ENCODE assay signal across 12 cellular contexts in the genomic region with DNA sequence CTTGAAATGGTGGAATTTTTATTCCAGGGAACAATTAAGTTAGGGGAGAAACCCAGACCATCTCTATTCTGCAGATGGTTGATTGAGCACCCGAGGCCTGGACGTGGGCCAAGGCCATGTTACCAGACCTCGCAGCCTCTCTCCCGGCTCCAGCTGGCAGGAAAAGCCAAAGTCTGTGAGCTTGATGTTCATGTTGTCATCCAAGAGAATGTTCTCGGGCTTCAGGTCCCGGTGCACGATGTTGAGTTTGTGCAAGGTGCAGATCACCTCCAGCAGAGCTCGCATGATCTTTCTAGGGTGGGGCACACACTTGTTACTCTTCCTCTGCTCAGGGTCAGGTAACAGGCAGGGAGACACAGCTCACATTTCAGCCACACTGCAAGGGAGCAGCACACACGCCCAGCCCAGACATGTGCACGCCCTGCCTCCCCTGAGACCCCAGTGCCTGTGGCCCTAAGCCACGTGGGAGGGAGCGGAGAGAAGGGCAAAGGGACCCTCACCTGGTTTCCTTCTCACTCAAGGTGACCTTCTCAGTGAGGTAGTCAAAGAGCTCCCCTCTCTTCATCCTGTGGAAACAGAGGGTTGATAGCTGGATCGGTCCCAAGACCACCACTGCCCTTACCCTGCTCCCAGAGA. TPM values are rescaled to one million over a fixed set of nuclear protein-coding genes. Genes with fewer than 3 reads are reported as not detected.
A peak's percentile ranks its signal among the peaks of the same experiment; 100 is the strongest.
DNase-seq lines count a peak whose midpoint lies in the region; ATAC-seq, FAIRE-seq and TF ChIP-seq lines count a peak whose summit lies in the region.
"Had no signal": no experiment of that assay in that cellular context is flagged by ENCODE, and none has a peak within 500 bp of the region (broad histone marks: within the 10 kb centered on the region; RNA-seq: fewer than 3 reads in every experiment).

No MANE protein-coding gene starts in this region.

- ATAC-seq in naive thymus-derived CD4-positive, alpha-beta T cell: peak; percentile 12
- ATAC-seq: foreskin keratinocyte had no signal

- no peaks in the 10 kb centered on the region for H3K27me3 Mint-ChIP-seq in chondrocyte (ENCODE audit: low read depth)
- H3K27me3 Mint-ChIP-seq in naive thymus-derived CD4-positive, alpha-beta T cell: no peaks in the 10 kb centered on the region
- no peaks in the 10 kb centered on the region for H3K27me3 Mint-ChIP-seq in CD4-positive, alpha-beta memory T cell

- H3K36me3 Mint-ChIP-seq in chondrocyte (ENCODE audit: low read depth): peaks cover 11% of the 10 kb centered on the region
- peaks cover 0 to 36% (median 4%) of the 10 kb centered on the region in 5 donors for H3K36me3 Mint-ChIP-seq in naive thymus-derived CD4-positive, alpha-beta T cell
- H3K36me3 Mint-ChIP-seq in CD4-positive, alpha-beta memory T cell: peaks cover 15 to 39% of the 10 kb centered on the region in 2 donors

- DNase-seq in BE2C (peak; percentile 90), NCI-H2107 treated with DMSO at 0.1 percent for 48 hours (lab: John Stamatoyannopoulos, UW; ENCODE audit: unreplicated experiment) (peak; percentile 82), chondrocyte (ENCODE audit: low spot score) (peak; percentile 56), GM19239 (ENCODE audit: insufficient read length, low spot score) (no peak), GM13977 (ENCODE audit: low spot score) (no peak)
- no peak for DNase-seq in naive thymus-derived CD4-positive, alpha-beta T cell
- DNase-seq in CD4-positive, alpha-beta memory T cell: no peak
- no peak for DNase-seq in stimulated activated CD8-positive, alpha-beta memory T cell treated with anti-CD3 and anti-CD28 coated beads, Interleukin-4, amount 100 ng/mL, for 48 hours
- DNase-seq: activated CD8-positive, alpha-beta memory T cell treated with anti-CD3 and anti-CD28 coated beads for 24 hours; foreskin keratinocyte; stimulated activated CD4-positive, alpha-beta T cell treated with anti-CD3 and anti-CD28 coated beads, Interleukin-4, amount 100 ng/mL, for 1 hour had no signal

- in situ Hi-C loops in GM13977 (cut with MboI; ENCODE audit: low pct_unique_long_range_greater_than_20kb, low sequenced_read_pairs, unreplicated experiment): loop anchor here (25.0 kb wide), 1 partner anchor 446 kb away; no protein-coding TSS in a partner anchor

- H3K4me1 ChIP-seq in BE2C: peaks cover 21% of the 10 kb centered on the region
- no peaks in the 10 kb centered on the region for H3K4me1 ChIP-seq in naive thymus-derived CD4-positive, alpha-beta T cell (ENCODE audit: control insufficient read depth in 2 of 2, insufficient read depth in 2 of 2, low read length in 2 of 2)
- no peaks in the 10 kb centered on the region for H3K4me1 ChIP-seq in CD4-positive, alpha-beta memory T cell (ENCODE audit: insufficient read depth, low read length)
- H3K4me1 ChIP-seq: foreskin keratinocyte had no signal

- no peaks in the 10 kb centered on the region for H3K9me3 ChIP-seq in BE2C
- no peaks in the 10 kb centered on the region for H3K9me3 ChIP-seq in naive thymus-derived CD4-positive, alpha-beta T cell (ENCODE audit: control insufficient read depth in 2 of 3, low read length in 3 of 3)
- H3K9me3 ChIP-seq in CD4-positive, alpha-beta memory T cell (ENCODE audit: control insufficient read depth in 1 of 2, low read length in 2 of 2): no peaks in the 10 kb centered on the region

- H3K27ac ChIP-seq in naive thymus-derived CD4-positive, alpha-beta T cell (ENCODE audit: low read depth, low read length): no peak overlapping the region
- H3K27ac ChIP-seq in CD4-positive, alpha-beta memory T cell (ENCODE audit: low read depth, low read length): no peak overlapping the region
- H3K27ac ChIP-seq: foreskin keratinocyte, SK-N-MC had no signal

- CTCF ChIA-PET in naive thymus-derived CD4-positive, alpha-beta T cell (lab: Charles Lee): interaction anchor here (1.2 kb wide), 1 partner anchor 9 kb away, joined by 4 read pairs; no protein-coding TSS in a partner anchor
- CTCF ChIA-PET in CD4-positive, alpha-beta memory T cell (lab: Charles Lee; ENCODE audit: partially characterized antibody): interaction anchor here (0.7 to 3.7 kb wide), 4 partner anchors 9 to 828 kb away, joined by 3 to 22 read pairs (median 3); no protein-coding TSS in a partner anchor

- intact Hi-C loops in naive thymus-derived CD4-positive, alpha-beta T cell (cut with micrococcal nuclease): no loop called here
- intact Hi-C loops in CD4-positive, alpha-beta memory T cell (cut with micrococcal nuclease): no loop called here

- no peak overlapping the region for H3K4me3 Mint-ChIP-seq in chondrocyte (ENCODE audit: unreplicated experiment)
- no peak overlapping the region for H3K4me3 Mint-ChIP-seq in naive thymus-derived CD4-positive, alpha-beta T cell
- no peak overlapping the region for H3K4me3 Mint-ChIP-seq in CD4-positive, alpha-beta memory T cell

- no peak for FAIRE-seq in GM19239 (lab: Jason Lieb, UNC)

- TF ChIP-seq CTCF in BE2C (IDR thresholded peaks at IDR 0.05; ENCODE audit: low read depth, low read length): no peak
- TF ChIP-seq CTCF in chondrocyte (IDR thresholded peaks at IDR 0.05): no peak
- TF ChIP-seq CTCF in GM13977 (IDR thresholded peaks at IDR 0.05; ENCODE audit: extremely low read depth, insufficient read depth, missing control alignments): no peak

- peaks cover 22% of the 10 kb centered on the region for H3K4me1 Mint-ChIP-seq in chondrocyte (ENCODE audit: low read depth)
- peaks cover 0 to 3% (median 0%) of the 10 kb centered on the region in 7 donors for H3K4me1 Mint-ChIP-seq in naive thymus-derived CD4-positive, alpha-beta T cell
- peaks cover 0 to 4% (median 1%) of the 10 kb centered on the region in 4 donors for H3K4me1 Mint-ChIP-seq in CD4-positive, alpha-beta memory T cell

- POLR2A ChIA-PET in naive thymus-derived CD4-positive, alpha-beta T cell (lab: Charles Lee): no interaction called here
- POLR2A ChIA-PET in CD4-positive, alpha-beta memory T cell (lab: Charles Lee; ENCODE audit: partially characterized antibody): interaction anchor here (1.4 kb wide), 1 partner anchor 23 kb away, joined by 5 read pairs; a partner anchor contains a TSS

- no peaks in the 10 kb centered on the region for H3K27me3 ChIP-seq in BE2C
- H3K27me3 ChIP-seq in naive thymus-derived CD4-positive, alpha-beta T cell (ENCODE audit: control insufficient read depth in 2 of 2, insufficient read depth in 2 of 2, low read length in 2 of 2): no peaks in the 10 kb centered on the region
- H3K27me3 ChIP-seq in CD4-positive, alpha-beta memory T cell (ENCODE audit: insufficient read depth, low read length): no peaks in the 10 kb centered on the region
- H3K27me3 ChIP-seq: foreskin keratinocyte had no signal

- no peak overlapping the region for H3K27ac Mint-ChIP-seq in chondrocyte (ENCODE audit: unreplicated experiment)
- peak overlapping the region in 3 of 9 donors; percentile 24 to 60 (median 56) for H3K27ac Mint-ChIP-seq in naive thymus-derived CD4-positive, alpha-beta T cell
- H3K27ac Mint-ChIP-seq in CD4-positive, alpha-beta memory T cell: peak overlapping the region in 1 of 7 donors; percentile 59

- no peaks in the 10 kb centered on the region for H3K9me3 Mint-ChIP-seq in chondrocyte (ENCODE audit: low read depth)
- H3K9me3 Mint-ChIP-seq in naive thymus-derived CD4-positive, alpha-beta T cell: no peaks in the 10 kb centered on the region
- no peaks in the 10 kb centered on the region for H3K9me3 Mint-ChIP-seq in CD4-positive, alpha-beta memory T cell

- H3K36me3 ChIP-seq in BE2C: peaks cover 19% of the 10 kb centered on the region
- peaks cover 0 to 41% (median 2%) of the 10 kb centered on the region in 3 experiments for H3K36me3 ChIP-seq in naive thymus-derived CD4-positive, alpha-beta T cell (ENCODE audit: control insufficient read depth in 2 of 3, insufficient read depth in 3 of 3, low read length in 3 of 3)
- peaks cover 22% of the 10 kb centered on the region for H3K36me3 ChIP-seq in CD4-positive, alpha-beta memory T cell (ENCODE audit: insufficient read depth, low read length)

- peak overlapping the region; percentile 5; the same call in 1 of the 2 replicates for H3K4me3 ChIP-seq in BE2C (ENCODE audit: low read depth, low read length)
- H3K4me3 ChIP-seq in naive thymus-derived CD4-positive, alpha-beta T cell (ENCODE audit: low read length): no peak overlapping the region
- no peak overlapping the region for H3K4me3 ChIP-seq in CD4-positive, alpha-beta memory T cell (ENCODE audit: low read length in 2 of 2)
- H3K4me3 ChIP-seq: SK-N-MC had no signal

RNA-seq across cellular contexts. Expression of a gene that starts 9.5 kb away (rescaled TPM):
- polyA plus RNA-seq in BE2C (2012; ENCODE audit: insufficient read depth, insufficient read length, low read depth): 1.9 TPM
- total RNA-seq in chondrocyte: 0.15 to 0.62 TPM (median 0.24 TPM) in 3 replicates
- 10 to 100 TPM in 1 of 5 experiments, 1 to 10 TPM in 4; 2.5 to 12.0 (median 4.1) TPM for total RNA-seq in naive thymus-derived CD4-positive, alpha-beta T cell
- polyA plus RNA-seq in naive thymus-derived CD4-positive, alpha-beta T cell: 1 to 10 TPM in 1 of 2 donors, under 1 TPM in 1; 0.91 to 1.4 TPM
- total RNA-seq in CD4-positive, alpha-beta memory T cell: 1 to 10 TPM; 2.9 to 3.7 TPM
- polyA plus RNA-seq in CD4-positive, alpha-beta memory T cell: under 1 TPM in 1 of 2 donors, not detected in 1; 0.53 TPM

RNA-seq across cellular contexts. Expression of a gene that starts 19.2 kb away (rescaled TPM):
- 72.3 TPM for polyA plus RNA-seq in BE2C (2012; ENCODE audit: insufficient read depth, insufficient read length, low read depth)
- 158 to 182 TPM (median 160 TPM) in 3 replicates for total RNA-seq in chondrocyte
- 100 to 1,000 TPM; 120 to 176 (median 122) TPM for total RNA-seq in naive thymus-derived CD4-positive, alpha-beta T cell
- 100 to 1,000 TPM; 156 to 196 TPM for polyA plus RNA-seq in naive thymus-derived CD4-positive, alpha-beta T cell
- total RNA-seq in CD4-positive, alpha-beta memory T cell: 100 to 1,000 TPM; 172 to 177 TPM
- polyA plus RNA-seq in CD4-positive, alpha-beta memory T cell: 100 to 1,000 TPM in 1 of 2 donors, 10 to 100 TPM in 1; 79.9 to 157 TPM

RNA-seq across cellular contexts. Expression of a gene that starts 23.0 kb away (rescaled TPM):
- polyA plus RNA-seq in BE2C (2012; ENCODE audit: insufficient read depth, insufficient read length, low read depth): 974 TPM
- 119 to 232 TPM (median 120 TPM) in 3 replicates for total RNA-seq in chondrocyte
- 100 to 1,000 TPM; 133 to 451 (median 179) TPM for total RNA-seq in naive thymus-derived CD4-positive, alpha-beta T cell
- 100 to 1,000 TPM; 355 to 468 TPM for polyA plus RNA-seq in naive thymus-derived CD4-positive, alpha-beta T cell
- 100 to 1,000 TPM; 147 to 156 TPM for total RNA-seq in CD4-positive, alpha-beta memory T cell
- polyA plus RNA-seq in CD4-positive, alpha-beta memory T cell: 100 to 1,000 TPM; 504 to 526 TPM

RNA-seq across cellular contexts. Expression of a gene that starts 31.7 kb away (rescaled TPM):
- polyA plus RNA-seq in BE2C (2012; ENCODE audit: insufficient read depth, insufficient read length, low read depth): 311 TPM
- 97.2 to 123 TPM (median 101 TPM) in 3 replicates for total RNA-seq in chondrocyte
- 100 to 1,000 TPM in 1 of 5 experiments, 10 to 100 TPM in 4; 38.7 to 143 (median 58.6) TPM for total RNA-seq in naive thymus-derived CD4-positive, alpha-beta T cell
- 10 to 100 TPM; 78.9 to 97.9 TPM for polyA plus RNA-seq in naive thymus-derived CD4-positive, alpha-beta T cell
- total RNA-seq in CD4-positive, alpha-beta memory T cell: 10 to 100 TPM; 72.9 to 78.2 TPM
- polyA plus RNA-seq in CD4-positive, alpha-beta memory T cell: 100 to 1,000 TPM in 1 of 2 donors, 10 to 100 TPM in 1; 94.7 to 113 TPM

RNA-seq across cellular contexts. Expression of a gene that starts 32.0 kb away (rescaled TPM):
- 24.8 TPM for polyA plus RNA-seq in BE2C (2012; ENCODE audit: insufficient read depth, insufficient read length, low read depth)
- 11.4 to 37.5 TPM (median 35.9 TPM) in 3 replicates for total RNA-seq in chondrocyte
- total RNA-seq in naive thymus-derived CD4-positive, alpha-beta T cell: 10 to 100 TPM in 1 of 5 experiments, 1 to 10 TPM in 4; 3.5 to 10.4 (median 6.5) TPM
- 1 to 10 TPM; 6.5 to 8.2 TPM for polyA plus RNA-seq in naive thymus-derived CD4-positive, alpha-beta T cell
- 1 to 10 TPM; 4.3 to 8.0 TPM for total RNA-seq in CD4-positive, alpha-beta memory T cell
- polyA plus RNA-seq in CD4-positive, alpha-beta memory T cell: 1 to 10 TPM; 2.1 to 4.1 TPM

Comparison
In these comparisons a context has a peak if more than half of its experiments do, and no peak if none do; other contexts are left out.
1. DNase-seq: peak in BE2C (single experiment), NCI-H2107 treated with DMSO at 0.1 percent for 48 hours (single experiment) and chondrocyte (single experiment); none in naive thymus-derived CD4-positive, alpha-beta T cell (0 of 9), CD4-positive, alpha-beta memory T cell (0 of 5), GM19239 (single experiment), stimulated activated CD8-positive, alpha-beta memory T cell treated with anti-CD3 and anti-CD28 coated beads, Interleukin-4, amount 100 ng/mL, for 48 hours (single experiment) and GM13977 (single experiment).